In genomic region chr1:111792249-111792648, GRCh38 we compare ENCODE assay signal across 22 cellular contexts. TPM values are rescaled to one million over a fixed set of nuclear protein-coding genes. Genes with fewer than 3 reads are reported as not detected.
DNase-seq lines count a peak whose midpoint lies in the region; ATAC-seq and TF ChIP-seq lines count a peak whose summit lies in the region.
"Had no signal": no experiment of that assay in that cellular context is flagged by ENCODE, and none has a peak within 500 bp of the region (broad histone marks: within the 10 kb centered on the region; RNA-seq: fewer than 3 reads in every experiment).

No MANE protein-coding gene starts in this region.

- no peak for TF ChIP-seq EP300 in gastroesophageal sphincter (IDR thresholded peaks at IDR 0.05)

- no peaks in the 10 kb centered on the region for H3K79me2 ChIP-seq in mesendoderm (ENCODE audit: control insufficient read depth, insufficient read depth, low read length)

- no peak overlapping the region for H2BK15ac ChIP-seq in mesendoderm (replicated peaks; ENCODE audit: low read depth)

- H3K36me3 Mint-ChIP-seq in WTC11 = no peaks in the 10 kb centered on the region

- H3K9ac ChIP-seq in mesendoderm (ENCODE audit: low read length) = no peak overlapping the region
- H3K9ac ChIP-seq: BLaER1, GM23248, SK-N-SH had no signal

- peaks cover 8% of the 10 kb centered on the region for H3K4me1 Mint-ChIP-seq in WTC11

- H3K18ac ChIP-seq in mesendoderm (ENCODE audit: low read length) = no peak overlapping the region

- no peak overlapping the region for H3K27ac ChIP-seq in mesendoderm (ENCODE audit: low read depth, low read length)
- H3K27ac ChIP-seq in gastroesophageal sphincter = no peak overlapping the region
- H3K27ac ChIP-seq: BLaER1, GM23248, HL-60 had no signal

- H3K4me1 ChIP-seq in mesendoderm (ENCODE audit: control insufficient read depth, low read depth, low read length) = no peaks in the 10 kb centered on the region
- H3K4me1 ChIP-seq in gastroesophageal sphincter = peaks cover 0 to 10% (median 3%) of the 10 kb centered on the region in 3 donors

- ATAC-seq in WTC11 = peak; percentile 85
- ATAC-seq in HG03460 (IDR thresholded peaks at IDR 0.05; ENCODE audit: unreplicated experiment) = no peak
- no peak for ATAC-seq in HG03280 (IDR thresholded peaks at IDR 0.05; ENCODE audit: unreplicated experiment)
- ATAC-seq in gastroesophageal sphincter = no peak
- ATAC-seq: PC-3 had no signal

- H2AK5ac ChIP-seq in mesendoderm (ENCODE audit: low read length) = no peak overlapping the region

- no peaks in the 10 kb centered on the region; the same call in 1 of the 2 replicates for H3K27me3 Mint-ChIP-seq in WTC11 (ENCODE audit: low read depth)

- CTCF ChIA-PET in WTC11 (lab: Charles Lee) = interaction anchor here (1.9 kb wide), 1 partner anchor 78 kb away, joined by 6 read pairs; no protein-coding TSS in a partner anchor

- no peak overlapping the region for H2BK120ac ChIP-seq in mesendoderm (ENCODE audit: low read depth, low read length)

- no peaks in the 10 kb centered on the region for H3K27me3 ChIP-seq in mesendoderm (ENCODE audit: insufficient read depth, low read length, poor library complexity)
- no peaks in the 10 kb centered on the region for H3K27me3 ChIP-seq in gastroesophageal sphincter
- H3K27me3 ChIP-seq: BLaER1 had no signal

- H3K4me3 ChIP-seq in mesendoderm (ENCODE audit: low read length) (no peak overlapping the region), gastroesophageal sphincter (no peak overlapping the region)
- H3K4me3 ChIP-seq: BLaER1, GM23248 had no signal

- H3K4ac ChIP-seq in mesendoderm (ENCODE audit: low read depth, low read length) = no peak overlapping the region

- no peak overlapping the region for H3K27ac Mint-ChIP-seq in WTC11
- H3K27ac Mint-ChIP-seq: CD4-positive, alpha-beta T cell had no signal

- H4K8ac ChIP-seq in mesendoderm (ENCODE audit: low read depth, low read length) = no peak overlapping the region

- H3K79me1 ChIP-seq in mesendoderm (ENCODE audit: low read length) = no peaks in the 10 kb centered on the region

- POLR2A ChIA-PET in WTC11 (lab: Charles Lee) = no interaction called here

- no peak overlapping the region for H3K56ac ChIP-seq in mesendoderm (ENCODE audit: low read length)

- H4K5ac ChIP-seq in mesendoderm (ENCODE audit: low read length) = no peak overlapping the region

- no peak overlapping the region for H3K4me2 ChIP-seq in mesendoderm (ENCODE audit: low read length)
- H3K4me2 ChIP-seq: BLaER1, SK-N-SH had no signal

- no peaks in the 10 kb centered on the region for H3K9me3 ChIP-seq in gastroesophageal sphincter
- H3K9me3 ChIP-seq: BLaER1, SK-N-SH had no signal

- TF ChIP-seq POLR2A in gastroesophageal sphincter (IDR thresholded peaks at IDR 0.05) = no peak

- no CpG with 5 or more reads among the region's 5 CpGs for whole genome bisulfite sequencing in mesendoderm (ENCODE audit: extremely low coverage, insufficient coverage, low lambda C conversion rate)
- WGBS in gastroesophageal sphincter (ENCODE audit: low coverage in 1 of 2), 2 donors = 60 to 79% methylated on average over 3 to 5 of the region's 5 CpGs

- no peak overlapping the region for H3K4me3 Mint-ChIP-seq in WTC11
- H3K4me3 Mint-ChIP-seq: CD4-positive, alpha-beta T cell had no signal

- peak; percentile 58 for DNase-seq in NCI-H82 (lab: John Stamatoyannopoulos, UW)
- no peak for DNase-seq in NCI-H82 treated with DMSO at 0.1 percent for 48 hours (lab: John Stamatoyannopoulos, UW; ENCODE audit: unreplicated experiment)
- no peak for DNase-seq in WTC11 (ENCODE audit: low spot score)
- DNase-seq in mesendoderm = peak; percentile 21
- DNase-seq: CD4-positive, alpha-beta T cell; GM23248; HCEC 1CT; NCI-H1048; NCI-H1417; NCI-H1694; NCI-H2029 treated with DMSO at 0.1 percent for 48 hours; NCI-H345; NCI-H510A treated with DMSO at 0.1 percent for 48 hours; PC-3; SK-N-SH; SW 1271 had no signal

- H3K9me3 Mint-ChIP-seq in WTC11 = no peaks in the 10 kb centered on the region
- H3K9me3 Mint-ChIP-seq: CD4-positive, alpha-beta T cell had no signal

- TF ChIP-seq CTCF in WTC11 (IDR thresholded peaks at IDR 0.05) (no peak), gastroesophageal sphincter (IDR thresholded peaks at IDR 0.05) (no peak)

- H3K23ac ChIP-seq in mesendoderm (ENCODE audit: low read length) = no peak overlapping the region

- no peaks in the 10 kb centered on the region for H3K36me3 ChIP-seq in mesendoderm (ENCODE audit: control insufficient read depth, insufficient read depth, low read length)
- no peaks in the 10 kb centered on the region for H3K36me3 ChIP-seq in gastroesophageal sphincter
- H3K36me3 ChIP-seq: BLaER1 had no signal

- H2BK5ac ChIP-seq in mesendoderm (ENCODE audit: low read length) = no peak overlapping the region

TF ChIP-seq in WTC11, 78 proteins besides CTCF, POLR2A, EP300 and RAD21 (continues in another document):
- TF ChIP-seq, protein P1, sequence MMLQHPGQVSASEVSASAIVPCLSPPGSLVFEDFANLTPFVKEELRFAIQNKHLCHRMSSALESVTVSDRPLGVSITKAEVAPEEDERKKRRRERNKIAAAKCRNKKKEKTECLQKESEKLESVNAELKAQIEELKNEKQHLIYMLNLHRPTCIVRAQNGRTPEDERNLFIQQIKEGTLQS (CRISPR knock-in tag; conservative IDR thresholded peaks at IDR 0.05) = no peak
- TF ChIP-seq HMGXB4 (CRISPR knock-in tag; IDR thresholded peaks at IDR 0.05) (no peak), ARID4B (CRISPR knock-in tag; IDR thresholded peaks at IDR 0.05; ENCODE audit: borderline replicate concordance) (no peak), FOXP1 (CRISPR knock-in tag; IDR thresholded peaks at IDR 0.05; ENCODE audit: borderline replicate concordance) (no peak), ETV6 (CRISPR knock-in tag; IDR thresholded peaks at IDR 0.05) (no peak), CREB1 (CRISPR knock-in tag; IDR thresholded peaks at IDR 0.05) (no peak), HMGA2 (CRISPR knock-in tag; IDR thresholded peaks at IDR 0.05) (no peak), ZNF138 (CRISPR knock-in tag; conservative IDR thresholded peaks at IDR 0.05) (no peak)
- TF ChIP-seq, protein P2, sequence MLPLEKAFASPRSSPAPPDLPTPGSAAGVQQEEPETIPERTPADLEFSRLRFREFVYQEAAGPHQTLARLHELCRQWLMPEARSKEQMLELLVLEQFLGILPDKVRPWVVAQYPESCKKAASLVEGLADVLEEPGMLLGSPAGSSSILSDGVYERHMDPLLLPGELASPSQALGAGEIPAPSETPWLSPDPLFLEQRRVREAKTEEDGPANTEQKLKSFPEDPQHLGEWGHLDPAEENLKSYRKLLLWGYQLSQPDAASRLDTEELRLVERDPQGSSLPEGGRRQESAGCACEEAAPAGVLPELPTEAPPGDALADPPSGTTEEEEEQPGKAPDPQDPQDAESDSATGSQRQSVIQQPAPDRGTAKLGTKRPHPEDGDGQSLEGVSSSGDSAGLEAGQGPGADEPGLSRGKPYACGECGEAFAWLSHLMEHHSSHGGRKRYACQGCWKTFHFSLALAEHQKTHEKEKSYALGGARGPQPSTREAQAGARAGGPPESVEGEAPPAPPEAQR (CRISPR knock-in tag; IDR thresholded peaks at IDR 0.05) = no peak

RNA-seq across cellular contexts. Expression of gene DDX20, which starts 36.5 kb away (rescaled TPM):
- 15.0 to 19.3 TPM (median 17.9 TPM) in 3 replicates for total RNA-seq in WTC11 (2021)
- 19.7 TPM for polyA plus RNA-seq in mesendoderm (2013, experiment 1 of 2)
- 20.0 TPM for polyA plus RNA-seq in mesendoderm (2013, experiment 2 of 2)
- total RNA-seq in gastroesophageal sphincter = 10 to 100 TPM; 11.6 to 24.4 (median 14.8) TPM

RNA-seq across cellular contexts. Expression of gene INKA2, which starts 53.1 kb away (rescaled TPM):
- total RNA-seq in WTC11 (2021) = 19.2 to 22.5 TPM (median 20.1 TPM) in 3 replicates
- polyA plus RNA-seq in mesendoderm (2013, experiment 1 of 2) = 0.70 TPM
- 0.92 TPM for polyA plus RNA-seq in mesendoderm (2013, experiment 2 of 2)
- total RNA-seq in gastroesophageal sphincter = 10 to 100 TPM in 1 of 4 donors, 1 to 10 TPM in 3; 7.2 to 12.8 (median 8.8) TPM
- total RNA-seq: A172 had no signal

Comparison
In these comparisons a context has a peak if more than half of its experiments do, and no peak if none do; other contexts are left out.
1. DNase-seq: peak in NCI-H82 (single experiment) and mesendoderm (single experiment); none in NCI-H82 treated with DMSO at 0.1 percent for 48 hours (single experiment) and WTC11 (single experiment).